Comparison of ENCODE assay signal across 1 cellular context in the genomic region with DNA sequence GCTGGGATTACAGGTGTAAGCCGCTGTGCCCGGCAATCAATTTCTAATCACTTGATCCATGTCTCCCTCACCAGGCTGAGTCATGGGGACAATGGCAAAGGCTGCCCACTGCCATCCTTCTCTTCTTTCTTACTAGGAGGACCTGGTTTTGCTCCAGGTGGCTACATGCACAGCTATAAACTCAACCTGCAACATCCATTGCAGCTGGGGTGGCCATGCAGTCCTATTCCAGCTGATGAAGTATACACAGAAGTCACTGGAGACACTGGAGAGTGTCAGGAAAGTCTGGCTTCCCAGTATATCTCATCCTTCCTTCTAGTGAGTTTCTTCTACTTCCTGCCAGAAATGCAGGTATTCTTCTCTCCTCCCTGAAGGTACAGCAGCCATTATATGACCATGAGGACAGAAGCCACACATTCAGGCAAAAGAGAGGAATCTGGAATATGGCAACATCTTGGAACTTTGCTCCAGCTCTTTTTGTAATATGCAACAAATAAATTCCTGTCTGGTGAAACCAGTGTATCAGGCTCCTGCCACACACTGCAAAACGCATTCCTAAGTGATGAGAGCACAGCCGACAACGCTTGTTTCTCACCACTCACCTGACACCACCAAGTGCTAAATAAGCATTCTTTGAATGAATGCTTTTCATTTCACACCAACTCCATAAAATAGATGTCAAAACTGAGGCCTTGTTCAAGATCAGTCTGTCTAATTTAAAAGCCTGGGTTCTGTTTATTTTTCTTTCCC.
TF ChIP-seq lines count a peak whose summit lies in the region.

No MANE protein-coding gene starts in this region.

TF ChIP-seq in IMR-90, 13 proteins besides CTCF, POLR2A, EP300 and RAD21:
- peak; percentile 22; the same call in 1 of the 2 replicates for TF ChIP-seq CEBPB (IDR thresholded peaks at IDR 0.05; ENCODE audit: low read depth, low read length)
- TF ChIP-seq RFX5 (IDR thresholded peaks at IDR 0.05; ENCODE audit: low read depth, low read length) = no peak
- TF ChIP-seq CHD1 (IDR thresholded peaks at IDR 0.05; ENCODE audit: low read depth, low read length) = no peak
- TF ChIP-seq RCOR1 (IDR thresholded peaks at IDR 0.05; ENCODE audit: insufficient replicate concordance, low read length) = no peak
- TF ChIP-seq, protein P1, sequence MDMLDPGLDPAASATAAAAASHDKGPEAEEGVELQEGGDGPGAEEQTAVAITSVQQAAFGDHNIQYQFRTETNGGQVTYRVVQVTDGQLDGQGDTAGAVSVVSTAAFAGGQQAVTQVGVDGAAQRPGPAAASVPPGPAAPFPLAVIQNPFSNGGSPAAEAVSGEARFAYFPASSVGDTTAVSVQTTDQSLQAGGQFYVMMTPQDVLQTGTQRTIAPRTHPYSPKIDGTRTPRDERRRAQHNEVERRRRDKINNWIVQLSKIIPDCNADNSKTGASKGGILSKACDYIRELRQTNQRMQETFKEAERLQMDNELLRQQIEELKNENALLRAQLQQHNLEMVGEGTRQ (IDR thresholded peaks at IDR 0.05; ENCODE audit: low read depth, low read length) = no peak
- no peak for TF ChIP-seq MAFK (IDR thresholded peaks at IDR 0.05; ENCODE audit: low read depth, low read length)
- TF ChIP-seq SMC3 (IDR thresholded peaks at IDR 0.05; ENCODE audit: low read depth, low read length) = no peak
- peak; percentile 67; the same call in 1 of the 2 replicates for TF ChIP-seq BHLHE40 (IDR thresholded peaks at IDR 0.05; ENCODE audit: low read depth, low read length)
